In genomic region chr3:196617256-196617655, GRCh38 we compare ENCODE assay signal across 1 cellular context.
TF ChIP-seq lines count a peak whose summit lies in the region.

No MANE protein-coding gene starts in this region.

TF ChIP-seq in GM23338, 12 proteins besides CTCF, POLR2A, EP300 and RAD21 (continued from another document):
- TF ChIP-seq REST (IDR thresholded peaks at IDR 0.05; ENCODE audit: unreplicated experiment) (no peak), ZNF462 (CRISPR knock-in tag; IDR thresholded peaks at IDR 0.05) (no peak), POLR2AphosphoS5 (IDR thresholded peaks at IDR 0.05; ENCODE audit: low read depth) (no peak), EZH2 (IDR thresholded peaks at IDR 0.05; ENCODE audit: low read depth, unreplicated experiment) (no peak)
